Comparison of ENCODE assay signal across 42 cellular contexts in the genomic region with DNA sequence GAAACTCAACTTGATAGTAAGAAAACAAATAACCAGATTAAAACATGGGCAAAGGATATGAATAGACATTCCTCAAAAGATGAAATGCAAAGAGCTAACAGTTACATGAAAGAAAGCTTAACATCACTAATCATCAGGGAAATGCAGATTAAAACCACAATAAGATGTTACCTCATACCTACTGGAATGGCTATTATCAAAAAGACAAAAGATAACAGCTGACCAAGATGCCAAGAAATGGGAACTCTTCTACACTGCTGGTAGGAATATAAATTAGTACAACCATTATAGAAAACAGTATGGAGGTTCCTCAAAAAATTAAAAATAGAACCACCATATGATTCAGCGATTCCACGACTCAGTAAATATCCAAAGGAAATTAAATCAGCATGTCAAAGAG. TPM values are rescaled to one million over a fixed set of nuclear protein-coding genes. Genes with fewer than 3 reads are reported as not detected.
"Had no signal": no experiment of that assay in that cellular context is flagged by ENCODE, and none has a peak within 500 bp of the region (broad histone marks: within the 10 kb centered on the region; RNA-seq: fewer than 3 reads in every experiment).

No MANE protein-coding gene starts in this region.

- H3K27me3 Mint-ChIP-seq: activated naive CD4-positive, alpha-beta T cell treated with anti-CD3 and anti-CD28 coated beads, Interleukin-2, amount 10 ng/mL, durations not matched to agents 7 days and 5 days; activated naive CD8-positive, alpha-beta T cell; activated naive CD8-positive, alpha-beta T cell treated with anti-CD3 and anti-CD28 coated beads for 36 hours; activated T-helper 17 cell treated with anti-CD3 and anti-CD28 coated beads, Interleukin-2, amount 50 U/mL, for 72 hours; central memory CD8-positive, alpha-beta T cell had no signal

- DNase-seq: activated effector memory CD4-positive, alpha-beta T cell treated with anti-CD3 and anti-CD28 coated beads, Interleukin-2, amount 50 U/mL, for 16 hours; activated effector memory CD4-positive, alpha-beta T cell treated with Interleukin-2 at 50 U/mL for 16 hours; activated gamma-delta T cell; activated gamma-delta T cell treated with Interleukin-2 at 50 U/mL for 16 hours; activated naive CD4-positive, alpha-beta T cell; activated naive CD4-positive, alpha-beta T cell treated with anti-CD3 and anti-CD28 coated beads for 36 hours; activated naive CD4-positive, alpha-beta T cell treated with anti-CD3 and anti-CD28 coated beads, Interleukin-2, amount 10 ng/mL, durations not matched to agents 7 days and 5 days; activated naive CD4-positive, alpha-beta T cell treated with anti-CD3 and anti-CD28 coated beads, Interleukin-2, amount 50 U/mL, for 16 hours; activated naive CD4-positive, alpha-beta T cell treated with Interleukin-2 at 50 U/mL for 16 hours; activated naive CD8-positive, alpha-beta T cell treated with anti-CD3 and anti-CD28 coated beads for 36 hours; activated naive CD8-positive, alpha-beta T cell treated with anti-CD3 and anti-CD28 coated beads, Interleukin-2, amount 10 ng/mL, durations not matched to agents 7 days and 5 days; activated naive CD8-positive, alpha-beta T cell treated with anti-CD3 and anti-CD28 coated beads, Interleukin-2, amount 50 U/mL, for 24 hours; activated T-cell treated with anti-CD3 and anti-CD28 coated beads, Interleukin-2, amount 50 U/mL, for 1 hour; activated T-cell treated with anti-CD3 and anti-CD28 coated beads, Interleukin-2, amount 50 U/mL, for 24 hours; activated T-cell treated with anti-CD3 and anti-CD28 coated beads, Interleukin-2, amount 50 U/mL, for 4 hours; activated T-cell treated with anti-CD3 and anti-CD28 coated beads, Interleukin-2, amount 50 U/mL, for 48 hours; activated T-cell treated with anti-CD3 and anti-CD28 coated beads, Interleukin-2, amount 50 U/mL, for 72 hours; adrenal gland; amniotic stem cell; amygdala; anterior cingulate cortex; aorta; body of pancreas; brain microvascular endothelial cell; caudate nucleus; central memory CD4-positive, alpha-beta T cell; cerebellar nuclear complex had no signal

- H3K36me3 ChIP-seq: adrenal gland, ascending aorta, brain microvascular endothelial cell, breast epithelium, cardiac muscle cell had no signal

- H3K9me3 ChIP-seq: adrenal gland, ascending aorta, body of pancreas, breast epithelium had no signal

- H3K27me3 ChIP-seq: adrenal gland, ascending aorta, body of pancreas, brain microvascular endothelial cell, breast epithelium, cardiac muscle cell had no signal

- H3K27ac ChIP-seq: adrenal gland, ascending aorta, body of pancreas, brain microvascular endothelial cell, breast epithelium, cardiac muscle cell had no signal

- H3K36me3 Mint-ChIP-seq: activated naive CD4-positive, alpha-beta T cell treated with anti-CD3 and anti-CD28 coated beads, Interleukin-2, amount 10 ng/mL, durations not matched to agents 7 days and 5 days; activated naive CD4-positive, alpha-beta T cell treated with anti-CD3 and anti-CD28 coated beads, Interleukin-2, amount 50 U/mL, for 24 hours; activated naive CD4-positive, alpha-beta T cell treated with anti-CD3 and anti-CD28 coated beads, Interleukin-2, amount 50 U/mL, for 72 hours; activated naive CD8-positive, alpha-beta T cell; activated naive CD8-positive, alpha-beta T cell treated with anti-CD3 and anti-CD28 coated beads for 36 hours; activated naive CD8-positive, alpha-beta T cell treated with anti-CD3 and anti-CD28 coated beads, Interleukin-2, amount 10 ng/mL, durations not matched to agents 7 days and 5 days; brain had no signal

- H3K27ac Mint-ChIP-seq: activated naive CD4-positive, alpha-beta T cell treated with anti-CD3 and anti-CD28 coated beads for 36 hours; activated naive CD4-positive, alpha-beta T cell treated with anti-CD3 and anti-CD28 coated beads, Interleukin-2, amount 10 ng/mL, durations not matched to agents 7 days and 5 days; activated naive CD4-positive, alpha-beta T cell treated with anti-CD3 and anti-CD28 coated beads, Interleukin-2, amount 50 U/mL, for 24 hours; activated naive CD4-positive, alpha-beta T cell treated with anti-CD3 and anti-CD28 coated beads, Interleukin-2, amount 50 U/mL, for 72 hours; activated naive CD8-positive, alpha-beta T cell; activated naive CD8-positive, alpha-beta T cell treated with anti-CD3 and anti-CD28 coated beads for 36 hours; activated naive CD8-positive, alpha-beta T cell treated with anti-CD3 and anti-CD28 coated beads, Interleukin-2, amount 10 ng/mL, durations not matched to agents 7 days and 5 days; activated naive CD8-positive, alpha-beta T cell treated with anti-CD3 and anti-CD28 coated beads, Interleukin-2, amount 50 U/mL, for 24 hours; activated T-cell treated with anti-CD3 and anti-CD28 coated beads, Interleukin-2, amount 50 U/mL, for 24 hours; activated T-cell treated with anti-CD3 and anti-CD28 coated beads, Interleukin-2, amount 50 U/mL, for 72 hours; activated T-helper 1 cell treated with anti-CD3 and anti-CD28 coated beads, Interleukin-12 subunit alpha, Interleukin-12 subunit beta, Interleukin-2, Interleukin-4 antibody, amounts not matched to agents 30 ng/mL and 10 ng/mL and 1 ng/mL, durations not matched to agents 14 hours and 24 hours and 36 hours; activated T-helper 17 cell treated with anti-CD3 and anti-CD28 coated beads, Interleukin-2, amount 50 U/mL, for 72 hours; activated T-helper 2 cell treated with anti-CD3 and anti-CD28 coated beads, Interferon-gamma antibody, Interleukin-2, Interleukin-4, amounts not matched to agents 10 μg/mL and 5 μg/mL and 100 μg/mL, durations not matched to agents 14 hours and 24 hours and 36 hours; brain had no signal

- H3K4me3 ChIP-seq: adrenal gland, ascending aorta, body of pancreas, breast epithelium, cardiac muscle cell had no signal

- H3K9me3 Mint-ChIP-seq: activated naive CD4-positive, alpha-beta T cell treated with anti-CD3 and anti-CD28 coated beads for 36 hours; activated T-helper 2 cell treated with anti-CD3 and anti-CD28 coated beads, Interferon-gamma antibody, Interleukin-2, Interleukin-4, amounts not matched to agents 10 μg/mL and 5 μg/mL and 100 μg/mL, durations not matched to agents 14 hours and 24 hours and 36 hours had no signal

- H3K4me1 Mint-ChIP-seq: activated naive CD4-positive, alpha-beta T cell treated with anti-CD3 and anti-CD28 coated beads, Interleukin-2, amount 10 ng/mL, durations not matched to agents 7 days and 5 days; activated naive CD4-positive, alpha-beta T cell treated with anti-CD3 and anti-CD28 coated beads, Interleukin-2, amount 50 U/mL, for 24 hours; activated naive CD8-positive, alpha-beta T cell treated with anti-CD3 and anti-CD28 coated beads for 36 hours; activated naive CD8-positive, alpha-beta T cell treated with anti-CD3 and anti-CD28 coated beads, Interleukin-2, amount 10 ng/mL, durations not matched to agents 7 days and 5 days; activated naive CD8-positive, alpha-beta T cell treated with anti-CD3 and anti-CD28 coated beads, Interleukin-2, amount 50 U/mL, for 24 hours; activated T-helper 17 cell treated with anti-CD3 and anti-CD28 coated beads, Interleukin-2, amount 50 U/mL, for 72 hours; brain; central memory CD8-positive, alpha-beta T cell had no signal

- H3K4me1 ChIP-seq: adrenal gland, ascending aorta, body of pancreas, breast epithelium had no signal

- ATAC-seq: activated naive CD4-positive, alpha-beta T cell treated with anti-CD3 and anti-CD28 coated beads, Interleukin-2, amount 50 U/mL, for 72 hours; activated naive CD8-positive, alpha-beta T cell treated with anti-CD3 and anti-CD28 coated beads, Interleukin-2, amount 50 U/mL, for 24 hours; activated T-cell treated with anti-CD3 and anti-CD28 coated beads, Interleukin-2, amount 50 U/mL, for 4 hours; activated T-cell treated with anti-CD3 and anti-CD28 coated beads, Interleukin-2, amount 50 U/mL, for 72 hours; activated T-helper 17 cell treated with anti-CD3 and anti-CD28 coated beads, Interleukin-2, amount 50 U/mL, for 72 hours; body of pancreas had no signal

- FAIRE-seq: bronchial epithelial cell, colon had no signal

- H3K4me3 Mint-ChIP-seq: activated naive CD4-positive, alpha-beta T cell treated with anti-CD3 and anti-CD28 coated beads for 36 hours; activated naive CD4-positive, alpha-beta T cell treated with anti-CD3 and anti-CD28 coated beads, Interleukin-2, amount 10 ng/mL, durations not matched to agents 7 days and 5 days; activated naive CD4-positive, alpha-beta T cell treated with anti-CD3 and anti-CD28 coated beads, Interleukin-2, amount 50 U/mL, for 24 hours; activated naive CD8-positive, alpha-beta T cell; activated naive CD8-positive, alpha-beta T cell treated with anti-CD3 and anti-CD28 coated beads for 36 hours; activated naive CD8-positive, alpha-beta T cell treated with anti-CD3 and anti-CD28 coated beads, Interleukin-2, amount 10 ng/mL, durations not matched to agents 7 days and 5 days; activated naive CD8-positive, alpha-beta T cell treated with anti-CD3 and anti-CD28 coated beads, Interleukin-2, amount 50 U/mL, for 24 hours; activated T-cell treated with anti-CD3 and anti-CD28 coated beads, Interleukin-2, amount 50 U/mL, for 24 hours; activated T-cell treated with anti-CD3 and anti-CD28 coated beads, Interleukin-2, amount 50 U/mL, for 4 hours; activated T-cell treated with anti-CD3 and anti-CD28 coated beads, Interleukin-2, amount 50 U/mL, for 72 hours; activated T-helper 1 cell treated with anti-CD3 and anti-CD28 coated beads, Interleukin-12 subunit alpha, Interleukin-12 subunit beta, Interleukin-2, Interleukin-4 antibody, amounts not matched to agents 30 ng/mL and 10 ng/mL and 1 ng/mL, durations not matched to agents 14 hours and 24 hours and 36 hours; activated T-helper 17 cell treated with anti-CD3 and anti-CD28 coated beads, Interleukin-2, amount 50 U/mL, for 72 hours; brain; central memory CD8-positive, alpha-beta T cell had no signal

RNA-seq across cellular contexts. Expression of gene KCNH5, which starts 18.8 kb away (rescaled TPM):
- total RNA-seq: activated naive CD4-positive, alpha-beta T cell treated with anti-CD3 and anti-CD28 coated beads for 36 hours; activated naive CD4-positive, alpha-beta T cell treated with anti-CD3 and anti-CD28 coated beads, Interleukin-2, amount 50 U/mL, for 72 hours; activated naive CD8-positive, alpha-beta T cell treated with anti-CD3 and anti-CD28 coated beads for 36 hours; activated naive CD8-positive, alpha-beta T cell treated with anti-CD3 and anti-CD28 coated beads, Interleukin-2, amount 10 ng/mL, durations not matched to agents 7 days and 5 days; activated T-cell treated with anti-CD3 and anti-CD28 coated beads, Interleukin-2, amount 50 U/mL, for 4 hours; activated T-cell treated with anti-CD3 and anti-CD28 coated beads, Interleukin-2, amount 50 U/mL, for 72 hours; activated T-helper 1 cell treated with anti-CD3 and anti-CD28 coated beads, Interleukin-12 subunit alpha, Interleukin-12 subunit beta, Interleukin-2, Interleukin-4 antibody, amounts not matched to agents 30 ng/mL and 10 ng/mL and 1 ng/mL, durations not matched to agents 14 hours and 24 hours and 36 hours; activated T-helper 17 cell treated with anti-CD3 and anti-CD28 coated beads, Interleukin-2, amount 50 U/mL, for 72 hours; activated T-helper 2 cell treated with anti-CD3 and anti-CD28 coated beads, Interferon-gamma antibody, Interleukin-2, Interleukin-4, amounts not matched to agents 10 μg/mL and 5 μg/mL and 100 μg/mL, durations not matched to agents 14 hours and 24 hours and 36 hours; aorta; ascending aorta; body of pancreas; cardiac septum; chondrocyte had no signal
